Comparison of ENCODE assay signal across 8 cellular contexts in the genomic region with DNA sequence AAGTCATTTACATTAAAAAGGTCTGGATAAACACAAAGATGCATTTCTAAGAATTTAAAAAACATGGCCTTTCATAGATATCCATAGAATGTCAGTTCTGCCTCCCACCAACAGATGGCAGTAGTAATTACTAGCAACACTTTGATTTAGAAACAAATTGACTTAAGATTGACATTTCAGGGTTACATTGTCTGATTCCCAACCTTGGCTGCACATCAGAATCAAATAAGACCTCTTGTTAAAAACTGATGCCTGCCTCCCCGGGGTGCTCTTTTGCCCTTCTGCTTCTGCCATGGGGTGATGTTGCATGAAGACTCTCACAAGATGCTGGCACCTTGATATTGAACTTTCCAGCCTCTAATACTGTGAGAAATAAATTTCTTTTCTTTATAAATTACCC.
DNase-seq lines count a peak whose midpoint lies in the region; ATAC-seq and TF ChIP-seq lines count a peak whose summit lies in the region.

No MANE protein-coding gene starts in this region.

- intact Hi-C loops in tibial artery (cut with DNase I; ENCODE audit: low total_unique reads) = no loop called here
- intact Hi-C loops in activated T-helper 1 cell treated with anti-CD3 and anti-CD28 coated beads, Interleukin-12 subunit alpha, Interleukin-12 subunit beta, Interleukin-2, Interleukin-4 antibody, amounts not matched to agents 30 ng/mL and 10 ng/mL and 1 ng/mL, durations not matched to agents 14 hours and 24 hours and 36 hours (cut with micrococcal nuclease) = loop anchor here (1.0 kb wide), 3 partner anchors 120 to 527 kb away; no protein-coding TSS in a partner anchor

- H3K4me3 ChIP-seq in fibroblast of lung (replicated peaks in 1 of 4; ENCODE audit: control extremely low read depth in 1 of 4, insufficient read depth in 1 of 4, low read depth in 3 of 4, low read length in 4 of 4) (no peak overlapping the region), tibial artery (no peak overlapping the region)

- no peak overlapping the region for H3K27ac Mint-ChIP-seq in activated T-helper 17 cell treated with anti-CD3 and anti-CD28 coated beads, Interleukin-2, amount 50 U/mL, for 72 hours
- H3K27ac Mint-ChIP-seq in activated T-helper 1 cell treated with anti-CD3 and anti-CD28 coated beads, Interleukin-12 subunit alpha, Interleukin-12 subunit beta, Interleukin-2, Interleukin-4 antibody, amounts not matched to agents 30 ng/mL and 10 ng/mL and 1 ng/mL, durations not matched to agents 14 hours and 24 hours and 36 hours = no peak overlapping the region

- no peaks in the 10 kb centered on the region for H4K20me1 ChIP-seq in fibroblast of lung (ENCODE audit: control insufficient read depth, extremely low read depth, insufficient read depth, low read length)

- no peak overlapping the region for H3K4me2 ChIP-seq in fibroblast of lung (ENCODE audit: extremely low read depth, insufficient read depth, low read length)

- H3K27ac ChIP-seq in fibroblast of lung (ENCODE audit: insufficient read depth, low read length) (no peak overlapping the region), tibial artery (no peak overlapping the region)

- H2AFZ ChIP-seq in fibroblast of lung (ENCODE audit: low read length) = no peak overlapping the region

- H3K9me3 Mint-ChIP-seq in activated T-helper 17 cell treated with anti-CD3 and anti-CD28 coated beads, Interleukin-2, amount 50 U/mL, for 72 hours = no peaks in the 10 kb centered on the region
- H3K9me3 Mint-ChIP-seq in activated T-helper 1 cell treated with anti-CD3 and anti-CD28 coated beads, Interleukin-12 subunit alpha, Interleukin-12 subunit beta, Interleukin-2, Interleukin-4 antibody, amounts not matched to agents 30 ng/mL and 10 ng/mL and 1 ng/mL, durations not matched to agents 14 hours and 24 hours and 36 hours = no peaks in the 10 kb centered on the region

- H3K36me3 ChIP-seq in fibroblast of lung (ENCODE audit: control insufficient read depth, insufficient read depth, low read length) (no peaks in the 10 kb centered on the region), tibial artery (no peaks in the 10 kb centered on the region)

- no peaks in the 10 kb centered on the region for H3K79me2 ChIP-seq in fibroblast of lung (ENCODE audit: control insufficient read depth, insufficient read depth, low read length)

- no peak overlapping the region for H3K4me3 Mint-ChIP-seq in activated T-helper 17 cell treated with anti-CD3 and anti-CD28 coated beads, Interleukin-2, amount 50 U/mL, for 72 hours
- H3K4me3 Mint-ChIP-seq in activated T-helper 1 cell treated with anti-CD3 and anti-CD28 coated beads, Interleukin-12 subunit alpha, Interleukin-12 subunit beta, Interleukin-2, Interleukin-4 antibody, amounts not matched to agents 30 ng/mL and 10 ng/mL and 1 ng/mL, durations not matched to agents 14 hours and 24 hours and 36 hours = no peak overlapping the region

- DNase-seq in activated T-cell treated with anti-CD3 and anti-CD28 coated beads for 24 hours (ENCODE audit: low read depth) (peak; percentile 2), OCI-M1 (lab: John Stamatoyannopoulos, UW) (peak; percentile 22), fibroblast of lung (ENCODE audit: low read depth in 2 of 2) (peak in 1 of 2 donors; percentile 30), tibial artery (no peak)
- no peak for DNase-seq in activated T-cell treated with anti-CD3 and anti-CD28 coated beads, Interleukin-2, amount 50 U/mL, for 1 hour
- DNase-seq in activated T-helper 1 cell treated with anti-CD3 and anti-CD28 coated beads, Interleukin-12 subunit alpha, Interleukin-12 subunit beta, Interleukin-2, Interleukin-4 antibody, amounts not matched to agents 30 ng/mL and 10 ng/mL and 1 ng/mL, durations not matched to agents 14 hours and 24 hours and 36 hours (ENCODE audit: low spot score) = no peak

- no peak overlapping the region for H3K9ac ChIP-seq in fibroblast of lung (ENCODE audit: insufficient read depth, low read length)

- H3K27me3 Mint-ChIP-seq in activated T-helper 17 cell treated with anti-CD3 and anti-CD28 coated beads, Interleukin-2, amount 50 U/mL, for 72 hours = no peaks in the 10 kb centered on the region
- no peaks in the 10 kb centered on the region for H3K27me3 Mint-ChIP-seq in activated T-helper 1 cell treated with anti-CD3 and anti-CD28 coated beads, Interleukin-12 subunit alpha, Interleukin-12 subunit beta, Interleukin-2, Interleukin-4 antibody, amounts not matched to agents 30 ng/mL and 10 ng/mL and 1 ng/mL, durations not matched to agents 14 hours and 24 hours and 36 hours (ENCODE audit: insufficient read depth)

- H3K9me3 ChIP-seq in fibroblast of lung (ENCODE audit: control insufficient read depth, insufficient read depth, low read depth, low read length) (no peaks in the 10 kb centered on the region), tibial artery (no peaks in the 10 kb centered on the region)

- H3K27me3 ChIP-seq in fibroblast of lung (ENCODE audit: control insufficient read depth, insufficient read depth, low read length) = no peaks in the 10 kb centered on the region
- no peaks in the 10 kb centered on the region for H3K27me3 ChIP-seq in tibial artery

- H3K36me3 Mint-ChIP-seq in activated T-helper 17 cell treated with anti-CD3 and anti-CD28 coated beads, Interleukin-2, amount 50 U/mL, for 72 hours (ENCODE audit: low read depth) = no peaks in the 10 kb centered on the region
- H3K36me3 Mint-ChIP-seq in activated T-helper 1 cell treated with anti-CD3 and anti-CD28 coated beads, Interleukin-12 subunit alpha, Interleukin-12 subunit beta, Interleukin-2, Interleukin-4 antibody, amounts not matched to agents 30 ng/mL and 10 ng/mL and 1 ng/mL, durations not matched to agents 14 hours and 24 hours and 36 hours (ENCODE audit: low read depth) = no peaks in the 10 kb centered on the region

- TF ChIP-seq CTCF in fibroblast of lung (conservative IDR thresholded peaks at IDR 0.05 in 1 of 2, IDR thresholded peaks at IDR 0.05 in 1 of 2; ENCODE audit: low read depth in 1 of 2, low read length in 2 of 2) (peak; percentile 17 to 57), tibial artery (IDR thresholded peaks at IDR 0.05) (peak; percentile 57 to 61)

- H3K4me1 Mint-ChIP-seq in activated T-helper 17 cell treated with anti-CD3 and anti-CD28 coated beads, Interleukin-2, amount 50 U/mL, for 72 hours = no peaks in the 10 kb centered on the region
- no peaks in the 10 kb centered on the region for H3K4me1 Mint-ChIP-seq in activated T-helper 1 cell treated with anti-CD3 and anti-CD28 coated beads, Interleukin-12 subunit alpha, Interleukin-12 subunit beta, Interleukin-2, Interleukin-4 antibody, amounts not matched to agents 30 ng/mL and 10 ng/mL and 1 ng/mL, durations not matched to agents 14 hours and 24 hours and 36 hours (ENCODE audit: low read depth)

- ATAC-seq in activated T-helper 17 cell treated with anti-CD3 and anti-CD28 coated beads, Interleukin-2, amount 50 U/mL, for 72 hours (replicated peaks) = no peak
- no peak for ATAC-seq in HG03442 (IDR thresholded peaks at IDR 0.05; ENCODE audit: unreplicated experiment)

- no peaks in the 10 kb centered on the region for H3K4me1 ChIP-seq in fibroblast of lung (ENCODE audit: control insufficient read depth, extremely low read depth, insufficient read depth, low read length)
- H3K4me1 ChIP-seq in tibial artery = peaks cover 0 to 10% (median 0%) of the 10 kb centered on the region in 4 donors

Comparison
In these comparisons a context has a peak if more than half of its experiments do, and no peak if none do; other contexts are left out.
1. DNase-seq: peak in activated T-cell treated with anti-CD3 and anti-CD28 coated beads for 24 hours (single experiment) and OCI-M1 (single experiment); none in activated T-cell treated with anti-CD3 and anti-CD28 coated beads, Interleukin-2, amount 50 U/mL, for 1 hour (single experiment), tibial artery (0 of 2) and activated T-helper 1 cell treated with anti-CD3 and anti-CD28 coated beads, Interleukin-12 subunit alpha, Interleukin-12 subunit beta, Interleukin-2, Interleukin-4 antibody, amounts not matched to agents 30 ng/mL and 10 ng/mL and 1 ng/mL, durations not matched to agents 14 hours and 24 hours and 36 hours (single experiment).